ENCODE assay signal across 25 cellular contexts in genomic region chr10:121311812-121312443, GRCh38.
A peak's percentile ranks its signal among the peaks of the same experiment; 100 is the strongest.
DNase-seq lines count a peak whose midpoint lies in the region; ATAC-seq and TF ChIP-seq lines count a peak whose summit lies in the region.
"Had no signal": no experiment of that assay in that cellular context is flagged by ENCODE, and none has a peak within 500 bp of the region (broad histone marks: within the 10 kb centered on the region; RNA-seq: fewer than 3 reads in every experiment).

No MANE protein-coding gene starts in this region.

- H3K36me3 ChIP-seq in esophagus squamous epithelium (no peaks in the 10 kb centered on the region), suprapubic skin (no peaks in the 10 kb centered on the region)
- H3K36me3 ChIP-seq: left lung, right lobe of liver, upper lobe of left lung had no signal

- H3K9me3 Mint-ChIP-seq in WTC11 (peaks cover 11% of the 10 kb centered on the region), nephron progenitor cell (peaks cover 19% of the 10 kb centered on the region)
- H3K9me3 Mint-ChIP-seq: T-helper 1 cell treated with Interleukin-12 subunit alpha and Interleukin-12 subunit beta and Interleukin-4 antibody, amounts not matched to agents 30 μg/mL and 1 μg/mL, for 36 hours had no signal

- TF ChIP-seq POLR2A in esophagus squamous epithelium (IDR thresholded peaks at IDR 0.05) (no peak), suprapubic skin (IDR thresholded peaks at IDR 0.05) (no peak)

- H3K4me1 Mint-ChIP-seq in WTC11 (peaks cover 32% of the 10 kb centered on the region), nephron progenitor cell (peaks cover 64% of the 10 kb centered on the region)
- H3K4me1 Mint-ChIP-seq: CD14-positive monocyte had no signal

- no peaks in the 10 kb centered on the region for H3K9me3 ChIP-seq in esophagus squamous epithelium
- H3K9me3 ChIP-seq in suprapubic skin: no peaks in the 10 kb centered on the region
- H3K9me3 ChIP-seq: left lung, right lobe of liver, upper lobe of left lung had no signal

- POLR2A ChIA-PET in WTC11 (lab: Charles Lee): no interaction called here

- peak; percentile 46; the same call in 1 of the 2 replicates for ATAC-seq in WTC11
- ATAC-seq in GM21528 (IDR thresholded peaks at IDR 0.05; ENCODE audit: low FRiP score, unreplicated experiment): no peak
- ATAC-seq: activated T-cell treated with anti-CD3 and anti-CD28 coated beads, Interleukin-2, amount 50 U/mL, for 72 hours; left lung; natural killer cell treated with Interleukin-12 subunit alpha and Interleukin-12 subunit beta and Interleukin-15 and Interleukin-18, amount 100 ng/mL, for 72 hours; SK-N-SH treated with all-trans-retinoic acid at 6 μM for 48 hours had no signal

- DNase-seq in WTC11 (ENCODE audit: low spot score) (no peak), esophagus squamous epithelium (lab: John Stamatoyannopoulos, UW) (no peak), nephron progenitor cell (no peak), suprapubic skin (ENCODE audit: low spot score in 2 of 2) (no peak), mucosa of gallbladder (ENCODE audit: low spot score) (no peak), NCI-H1417 (lab: John Stamatoyannopoulos, UW) (no peak)
- DNase-seq: activated CD4-positive, alpha-beta memory T cell treated with anti-CD3 and anti-CD28 coated beads for 36 hours; activated CD4-positive, CD25-positive, alpha-beta regulatory T cell treated with anti-CD3 and anti-CD28 coated beads, Interleukin-2, amount 50 U/mL, for 72 hours; activated naive CD4-positive, alpha-beta T cell treated with Interleukin-2 at 50 U/mL for 16 hours; activated T-cell treated with anti-CD3 and anti-CD28 coated beads, Interleukin-2, amount 50 U/mL, for 72 hours; Calu3; DND-41; GF-D8; left lung; NCI-H1694; posterior cingulate gyrus; right lobe of liver; Right ventricle myocardium superior; stimulated activated CD4-positive, alpha-beta T cell treated with anti-CD3 and anti-CD28 coated beads, Interleukin-4, amount 100 ng/mL, for 1 hour; upper lobe of left lung had no signal

- H3K4me1 ChIP-seq in esophagus squamous epithelium (peaks cover 0 to 36% (median 3%) of the 10 kb centered on the region in 3 donors), suprapubic skin (peaks cover 12% of the 10 kb centered on the region)
- H3K4me1 ChIP-seq: left lung, right lobe of liver, upper lobe of left lung had no signal

- 26 to 37% methylated on average over 7 of the region's 7 CpGs for WGBS in esophagus squamous epithelium, 2 donors
- WGBS in suprapubic skin: 50% methylated on average over 7 of the region's 7 CpGs

- H3K36me3 Mint-ChIP-seq in WTC11 (peaks cover 8% of the 10 kb centered on the region; the same call in 1 of the 2 replicates), nephron progenitor cell (ENCODE audit: low read depth) (peaks cover 4% of the 10 kb centered on the region)
- H3K36me3 Mint-ChIP-seq: activated CD4-positive, alpha-beta memory T cell treated with anti-CD3 and anti-CD28 coated beads for 36 hours; CD14-positive monocyte; natural killer cell treated with Interleukin-12 subunit alpha and Interleukin-12 subunit beta and Interleukin-15 and Interleukin-18, amount 100 ng/mL, for 72 hours had no signal

- H3K27me3 ChIP-seq in esophagus squamous epithelium (no peaks in the 10 kb centered on the region), suprapubic skin (no peaks in the 10 kb centered on the region)
- H3K27me3 ChIP-seq: left lung, right lobe of liver, upper lobe of left lung had no signal

- 0 out of 2 replicates have a peak overlapping the region, but pooled peaks have one; percentile 2 for H3K27ac Mint-ChIP-seq in WTC11
- H3K27ac Mint-ChIP-seq in nephron progenitor cell: peak overlapping the region; percentile 53
- H3K27ac Mint-ChIP-seq: activated CD4-positive, alpha-beta memory T cell treated with anti-CD3 and anti-CD28 coated beads for 36 hours; activated T-cell treated with anti-CD3 and anti-CD28 coated beads, Interleukin-2, amount 50 U/mL, for 72 hours; CD14-positive monocyte; natural killer cell treated with Interleukin-12 subunit alpha and Interleukin-12 subunit beta and Interleukin-15 and Interleukin-18, amount 100 ng/mL, for 72 hours; T-helper 1 cell treated with Interleukin-12 subunit alpha and Interleukin-12 subunit beta and Interleukin-4 antibody, amounts not matched to agents 30 μg/mL and 1 μg/mL, for 36 hours had no signal

- TF ChIP-seq CTCF in WTC11 (IDR thresholded peaks at IDR 0.05) (no peak), esophagus squamous epithelium (IDR thresholded peaks at IDR 0.05) (no peak), nephron progenitor cell (IDR thresholded peaks at IDR 0.05) (no peak), suprapubic skin (IDR thresholded peaks at IDR 0.05) (no peak)

- CTCF ChIA-PET in WTC11 (lab: Charles Lee): no interaction called here

- H3K27ac ChIP-seq in esophagus squamous epithelium (peak overlapping the region; percentile 30 to 67 (median 56)), suprapubic skin (peak overlapping the region; percentile 2)
- H3K27ac ChIP-seq: left lung, right lobe of liver, upper lobe of left lung had no signal

- intact Hi-C loops in esophagus squamous epithelium (cut with DNase I): no loop called here

- H3K27me3 Mint-ChIP-seq in WTC11 (ENCODE audit: low read depth) (no peaks in the 10 kb centered on the region), nephron progenitor cell (ENCODE audit: low read depth, poor library complexity) (peaks cover 4% of the 10 kb centered on the region)
- H3K27me3 Mint-ChIP-seq: activated CD4-positive, alpha-beta memory T cell treated with anti-CD3 and anti-CD28 coated beads for 36 hours had no signal

- TF ChIP-seq EP300 in suprapubic skin (IDR thresholded peaks at IDR 0.05): no peak

- H3K4me3 Mint-ChIP-seq in WTC11 (no peak overlapping the region), nephron progenitor cell (no peak overlapping the region)
- H3K4me3 Mint-ChIP-seq: activated CD4-positive, alpha-beta memory T cell treated with anti-CD3 and anti-CD28 coated beads for 36 hours; activated T-cell treated with anti-CD3 and anti-CD28 coated beads, Interleukin-2, amount 50 U/mL, for 72 hours; CD14-positive monocyte; natural killer cell treated with Interleukin-12 subunit alpha and Interleukin-12 subunit beta and Interleukin-15 and Interleukin-18, amount 100 ng/mL, for 72 hours; T-helper 1 cell treated with Interleukin-12 subunit alpha and Interleukin-12 subunit beta and Interleukin-4 antibody, amounts not matched to agents 30 μg/mL and 1 μg/mL, for 36 hours had no signal

- H3K4me3 ChIP-seq in esophagus squamous epithelium (no peak overlapping the region), suprapubic skin (no peak overlapping the region)
- H3K4me3 ChIP-seq: left lung, right lobe of liver, upper lobe of left lung had no signal

TF ChIP-seq in WTC11, 78 proteins besides CTCF, POLR2A, EP300 and RAD21 (continues in another document):
- no peak for TF ChIP-seq TEAD1 (CRISPR knock-in tag; IDR thresholded peaks at IDR 0.05)
- TF ChIP-seq ETV6 (CRISPR knock-in tag; IDR thresholded peaks at IDR 0.05): no peak
- TF ChIP-seq ZNF121 (CRISPR knock-in tag; IDR thresholded peaks at IDR 0.05): no peak
- no peak for TF ChIP-seq TP53 (CRISPR knock-in tag; IDR thresholded peaks at IDR 0.05)
- TF ChIP-seq FOXP1 (CRISPR knock-in tag; IDR thresholded peaks at IDR 0.05; ENCODE audit: borderline replicate concordance): no peak
- TF ChIP-seq JUN (CRISPR knock-in tag; IDR thresholded peaks at IDR 0.05): no peak
- TF ChIP-seq AR (CRISPR knock-in tag; IDR thresholded peaks at IDR 0.05): no peak
- TF ChIP-seq ZNF317 (CRISPR knock-in tag; IDR thresholded peaks at IDR 0.05; ENCODE audit: borderline replicate concordance, low read depth): no peak
- TF ChIP-seq ZNF425 (CRISPR knock-in tag; conservative IDR thresholded peaks at IDR 0.05): no peak
- no peak for TF ChIP-seq SP1 (CRISPR knock-in tag; conservative IDR thresholded peaks at IDR 0.05)
